Comparison of ENCODE assay signal across 21 cellular contexts in the genomic region with DNA sequence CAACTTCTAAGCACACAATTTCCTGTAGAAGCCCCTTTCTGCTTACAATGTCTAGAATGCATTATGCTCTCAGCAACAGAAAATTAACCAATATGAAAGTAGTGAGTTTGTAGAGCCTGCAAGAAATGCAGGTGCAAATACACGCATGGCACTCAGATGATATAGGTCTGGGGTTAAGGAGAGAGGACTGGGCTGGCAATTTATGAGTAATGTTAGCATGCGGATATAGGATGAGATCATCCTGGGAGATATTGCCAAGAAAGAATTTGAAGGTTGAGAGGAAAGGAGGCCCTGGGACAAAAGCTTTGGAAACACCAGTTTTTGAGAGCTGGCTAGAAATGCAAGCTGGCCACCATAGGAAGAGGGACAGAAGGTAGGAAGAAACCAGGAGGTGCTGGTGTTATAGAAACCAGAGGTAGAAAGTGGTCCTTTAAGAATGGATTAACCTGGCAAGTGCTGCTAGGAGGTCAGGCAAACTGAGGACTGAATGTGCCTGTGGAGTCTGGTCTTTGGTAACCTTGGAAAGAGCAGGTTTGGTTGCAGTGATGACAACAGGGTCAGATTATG.
DNase-seq lines count a peak whose midpoint lies in the region; ATAC-seq, FAIRE-seq and TF ChIP-seq lines count a peak whose summit lies in the region.
"Had no signal": no experiment of that assay in that cellular context is flagged by ENCODE, and none has a peak within 500 bp of the region (broad histone marks: within the 10 kb centered on the region; RNA-seq: fewer than 3 reads in every experiment).

No MANE protein-coding gene starts in this region.

- H4K20me1 ChIP-seq in HepG2 (ENCODE audit: insufficient read depth, low read length): no peaks in the 10 kb centered on the region; the same call in 1 of the 2 replicates

- TF ChIP-seq POLR2A in HepG2 (IDR thresholded peaks at IDR 0.05; ENCODE audit: insufficient read depth in 1 of 2, low read depth in 2 of 2, low read length in 2 of 2) (no peak), right lobe of liver (IDR thresholded peaks at IDR 0.05) (no peak)

- H3K4me2 ChIP-seq in HepG2 (ENCODE audit: low read depth, low read length): no peak overlapping the region

- H3K9me3 ChIP-seq in HepG2 (ENCODE audit: low read length) (no peaks in the 10 kb centered on the region), right lobe of liver (no peaks in the 10 kb centered on the region), T-helper 17 cell (ENCODE audit: control insufficient read depth, low read length, poor library complexity, severe bottlenecking) (peaks cover 2% of the 10 kb centered on the region)
- H3K9me3 ChIP-seq: body of pancreas, lower lobe of right lung, psoas muscle had no signal

- H3K4me3 Mint-ChIP-seq in T-helper 17 cell: no peak overlapping the region
- H3K4me3 Mint-ChIP-seq: naive thymus-derived CD8-positive, alpha-beta T cell; stimulated activated naive CD8-positive, alpha-beta T cell treated with anti-CD3 and anti-CD28 coated beads, Interleukin-15, Interleukin-2, amounts not matched to agents 100 ng/mL and 50 ng/mL, for 24 hours; T-helper 1 cell treated with Interleukin-12 subunit alpha and Interleukin-12 subunit beta and Interleukin-4 antibody, amounts not matched to agents 30 μg/mL and 1 μg/mL, for 36 hours had no signal

- no peak overlapping the region for H2AFZ ChIP-seq in HepG2 (ENCODE audit: low read length)

- 30% methylated on average over 2 of the region's 2 CpGs for WGBS in HepG2 (ENCODE audit: low lambda C conversion rate)
- WGBS in right lobe of liver (ENCODE audit: insufficient coverage, low coverage, low lambda C conversion rate, missing lambda C conversion rate): 74% methylated on average over 2 of the region's 2 CpGs

- CTCF ChIA-PET in HepG2 (lab: Yijun Ruan, JAX; ENCODE audit: low intra/inter-chr PET ratio, low total read pairs): no interaction called here

- H3K4me3 ChIP-seq in HepG2 (replicated peaks in 1 of 3; ENCODE audit: insufficient read depth in 1 of 3, low read depth in 2 of 3, low read length in 3 of 3) (no peak overlapping the region), right lobe of liver (no peak overlapping the region)
- H3K4me3 ChIP-seq: body of pancreas, lower lobe of right lung, psoas muscle had no signal

- H3K27ac Mint-ChIP-seq in T-helper 17 cell: no peak overlapping the region
- H3K27ac Mint-ChIP-seq: naive thymus-derived CD8-positive, alpha-beta T cell; stimulated activated naive CD8-positive, alpha-beta T cell treated with anti-CD3 and anti-CD28 coated beads, Interleukin-15, Interleukin-2, amounts not matched to agents 100 ng/mL and 50 ng/mL, for 24 hours; T-helper 1 cell treated with Interleukin-12 subunit alpha and Interleukin-12 subunit beta and Interleukin-4 antibody, amounts not matched to agents 30 μg/mL and 1 μg/mL, for 36 hours had no signal

- H3K27ac ChIP-seq in HepG2 (ENCODE audit: extremely low read length, insufficient read depth, low read length) (no peak overlapping the region), right lobe of liver (no peak overlapping the region)
- H3K27ac ChIP-seq: body of pancreas, HL-60, lower lobe of right lung, psoas muscle had no signal

- no peaks in the 10 kb centered on the region for H3K79me2 ChIP-seq in HepG2 (ENCODE audit: insufficient read depth, low read length)

- H3K4me1 ChIP-seq in HepG2 (ENCODE audit: insufficient read depth, low read length) (peaks cover 18% of the 10 kb centered on the region), right lobe of liver (no peaks in the 10 kb centered on the region)
- H3K4me1 ChIP-seq: psoas muscle had no signal

- no peak for TF ChIP-seq RAD21 in HepG2 (CRISPR knock-in tag; IDR thresholded peaks at IDR 0.05)

- TF ChIP-seq EP300 in HepG2 (IDR thresholded peaks at IDR 0.05; ENCODE audit: low read depth in 2 of 2, low read length in 2 of 2): no peak
- no peak for TF ChIP-seq EP300 in HepG2 (CRISPR knock-in tag; IDR thresholded peaks at IDR 0.05; ENCODE audit: borderline replicate concordance)

- H3K36me3 Mint-ChIP-seq in T-helper 17 cell (ENCODE audit: low read depth): no peaks in the 10 kb centered on the region
- H3K36me3 Mint-ChIP-seq: naive thymus-derived CD8-positive, alpha-beta T cell had no signal

- BruUV-seq in HepG2 (replicated peaks; lab: Mats Ljungman, UMichigan): no TSS peak

- POLR2A ChIA-PET in HepG2 (lab: Yijun Ruan, JAX): no interaction called here

- DNase-seq in HepG2 (ENCODE audit: low spot score) (no peak), right lobe of liver (no peak), RPMI7951 (ENCODE audit: low read depth) (peak; percentile 51), dedifferentiated amniotic fluid mesenchymal stem cell (ENCODE audit: extremely low spot score) (peak; percentile 40), urothelium cell line (ENCODE audit: low spot score) (peak; percentile 40), KG1 (lab: John Stamatoyannopoulos, UW) (no peak), SW480 (ENCODE audit: low spot score) (no peak), T-helper 17 cell (no peak)
- DNase-seq: activated gamma-delta T cell treated with Interleukin-2 at 50 U/mL for 16 hours; body of pancreas; effector CD4-positive, alpha-beta T cell; lower lobe of right lung; naive thymus-derived CD8-positive, alpha-beta T cell; NCI-H187 treated with DMSO at 0.1 percent for 48 hours; psoas muscle; stimulated activated CD4-positive, alpha-beta T cell treated with anti-CD3 and anti-CD28 coated beads, Interleukin-12 subunit alpha, Interleukin-12 subunit beta, amount 100 ng/mL, for 4 hours had no signal

- no peak for ATAC-seq in HepG2
- no peak for ATAC-seq in right lobe of liver
- ATAC-seq in T-helper 17 cell: no peak
- ATAC-seq: body of pancreas; lower lobe of right lung; naive thymus-derived CD8-positive, alpha-beta T cell had no signal

- H3K36me3 ChIP-seq in HepG2 (replicated peaks in 1 of 2; ENCODE audit: control insufficient read depth in 1 of 2, insufficient read depth in 2 of 2, low read length in 2 of 2): no peaks in the 10 kb centered on the region
- H3K36me3 ChIP-seq in right lobe of liver: no peaks in the 10 kb centered on the region
- H3K36me3 ChIP-seq: lower lobe of right lung had no signal

- no peaks in the 10 kb centered on the region for H3K4me1 Mint-ChIP-seq in T-helper 17 cell
- H3K4me1 Mint-ChIP-seq: naive thymus-derived CD8-positive, alpha-beta T cell had no signal

- no peak overlapping the region for H3K9ac ChIP-seq in HepG2 (ENCODE audit: insufficient read depth, low read depth, low read length)

- TF ChIP-seq CTCF in HepG2 (CRISPR knock-in tag; IDR thresholded peaks at IDR 0.05) (no peak), right lobe of liver (IDR thresholded peaks at IDR 0.05) (no peak)

- H3K27me3 ChIP-seq in HepG2 (ENCODE audit: control insufficient read depth in 1 of 2, insufficient read depth in 2 of 2, low read length in 2 of 2) (peaks cover 2 to 55% of the 10 kb centered on the region in 2 experiments; a peak in 4 of 5 replicates), right lobe of liver (no peaks in the 10 kb centered on the region)
- H3K27me3 ChIP-seq: body of pancreas had no signal

- no peaks in the 10 kb centered on the region for H3K27me3 Mint-ChIP-seq in T-helper 17 cell
- H3K27me3 Mint-ChIP-seq: naive thymus-derived CD8-positive, alpha-beta T cell; stimulated activated naive CD8-positive, alpha-beta T cell treated with anti-CD3 and anti-CD28 coated beads, Interleukin-15, Interleukin-2, amounts not matched to agents 100 ng/mL and 50 ng/mL, for 24 hours had no signal

- intact Hi-C loops in HepG2 (cut with micrococcal nuclease; ENCODE audit: unreplicated experiment) (no loop called here), right lobe of liver (cut with DNase I) (no loop called here)

- FAIRE-seq in HepG2 (lab: Jason Lieb, UNC) (no peak), urothelium cell line (lab: Jason Lieb, UNC) (no peak)
- FAIRE-seq: frontal cortex, GM19239 had no signal

- in situ Hi-C loops in HepG2 (cut with HindIII; ENCODE audit: extremely low pct_ligation_motif_present, low pct_unique_long_range_greater_than_20kb): no loop called here

TF ChIP-seq in HepG2, 621 proteins besides CTCF, POLR2A, EP300 and RAD21:
- no peak for TF ChIP-seq SATB2 (CRISPR knock-in tag; IDR thresholded peaks at IDR 0.05)
- TF ChIP-seq, protein P1, sequence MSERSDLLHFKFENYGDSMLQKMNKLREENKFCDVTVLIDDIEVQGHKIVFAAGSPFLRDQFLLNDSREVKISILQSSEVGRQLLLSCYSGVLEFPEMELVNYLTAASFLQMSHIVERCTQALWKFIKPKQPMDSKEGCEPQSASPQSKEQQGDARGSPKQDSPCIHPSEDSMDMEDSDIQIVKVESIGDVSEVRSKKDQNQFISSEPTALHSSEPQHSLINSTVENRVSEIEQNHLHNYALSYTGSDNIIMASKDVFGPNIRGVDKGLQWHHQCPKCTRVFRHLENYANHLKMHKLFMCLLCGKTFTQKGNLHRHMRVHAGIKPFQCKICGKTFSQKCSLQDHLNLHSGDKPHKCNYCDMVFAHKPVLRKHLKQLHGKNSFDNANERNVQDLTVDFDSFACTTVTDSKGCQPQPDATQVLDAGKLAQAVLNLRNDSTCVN (CRISPR knock-in tag; IDR thresholded peaks at IDR 0.05; ENCODE audit: borderline replicate concordance): no peak
- TF ChIP-seq ATF7 (IDR thresholded peaks at IDR 0.05): 0 out of 2 replicates have a peak, but pooled peaks have one; percentile 2
- TF ChIP-seq ATF7 (CRISPR knock-in tag; IDR thresholded peaks at IDR 0.05): no peak

Comparison
In these comparisons a context has a peak if more than half of its experiments do, and no peak if none do; other contexts are left out.
1. DNase-seq: peak in RPMI7951 (single experiment), dedifferentiated amniotic fluid mesenchymal stem cell (single experiment) and urothelium cell line (single experiment); none in HepG2 (single experiment), right lobe of liver (0 of 3), KG1 (single experiment), SW480 (single experiment) and T-helper 17 cell (0 of 3).